10 cellular contexts compared by ENCODE assay signal in the genomic region with DNA sequence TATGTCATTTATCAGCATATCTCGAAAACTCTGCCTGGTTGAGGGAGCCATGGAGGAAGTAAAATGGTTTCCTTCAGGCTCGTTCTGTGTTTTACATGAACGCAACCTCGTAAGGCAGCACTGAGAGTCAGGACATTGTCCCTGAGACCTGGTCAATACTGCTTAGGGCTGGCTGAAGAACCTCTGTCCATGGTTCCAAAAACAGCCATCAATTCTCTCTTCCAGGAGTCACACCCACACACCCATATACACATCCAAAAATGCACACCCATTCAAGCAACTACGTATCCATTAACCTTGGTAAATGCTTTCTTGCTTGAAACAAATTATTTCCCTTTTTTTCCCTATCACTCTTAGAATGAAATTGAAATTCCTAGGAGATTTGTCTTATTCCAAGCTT.
"Had no signal": no experiment of that assay in that cellular context is flagged by ENCODE, and none has a peak within 500 bp of the region (broad histone marks: within the 10 kb centered on the region; RNA-seq: fewer than 3 reads in every experiment).

No MANE protein-coding gene starts in this region.

- H3K4me3 Mint-ChIP-seq: H9, HFFc6, IgD-negative memory B cell had no signal

- H3K9me3 Mint-ChIP-seq: H9, IgD-negative memory B cell had no signal

- FAIRE-seq: H1, H54, HepG2, K562 had no signal

- H3K9ac ChIP-seq: GM23248 had no signal

- H3K27me3 Mint-ChIP-seq: IgD-negative memory B cell had no signal

- H2AFZ ChIP-seq: GM23248 had no signal

- H3K36me3 Mint-ChIP-seq: IgD-negative memory B cell had no signal

- H3K4me3 ChIP-seq: GM23248, K562 had no signal

- H3K4me1 Mint-ChIP-seq: IgD-negative memory B cell had no signal

- DNase-seq: GM23248, H9, HCEC 1CT, HFFc6, KG1 had no signal

- H3K27ac Mint-ChIP-seq: H9, HFFc6 had no signal

- ATAC-seq: HepG2, K562 had no signal

- H3K27ac ChIP-seq: GM23248 had no signal
